15 cellular contexts compared by ENCODE assay signal in genomic region chr17:45300060-45300751, GRCh38. TPM values are rescaled to one million over a fixed set of nuclear protein-coding genes. Genes with fewer than 3 reads are reported as not detected.
A peak's percentile ranks its signal among the peaks of the same experiment; 100 is the strongest.
DNase-seq lines count a peak whose midpoint lies in the region; ATAC-seq, FAIRE-seq and TF ChIP-seq lines count a peak whose summit lies in the region.
"Had no signal": no experiment of that assay in that cellular context is flagged by ENCODE, and none has a peak within 500 bp of the region (broad histone marks: within the 10 kb centered on the region; RNA-seq: fewer than 3 reads in every experiment).

No MANE protein-coding gene starts in this region.

- POLR2A ChIA-PET in MCF 10A (lab: Yijun Ruan, JAX): interaction anchor here (0.5 to 3.6 kb wide), 5 partner anchors 11 to 285 kb away, joined by 3 to 16 read pairs (median 4); partner anchors contain the start of gene MAP3K14

- ATAC-seq in T-helper 17 cell: peak; percentile 27
- no peak for ATAC-seq in HG02571 (IDR thresholded peaks at IDR 0.05; ENCODE audit: unreplicated experiment)
- no peak for ATAC-seq in GM19023 (IDR thresholded peaks at IDR 0.05; ENCODE audit: unreplicated experiment)

- H3K4me1 Mint-ChIP-seq in MCF 10A (ENCODE audit: insufficient read depth, unreplicated experiment) (peaks cover 44% of the 10 kb centered on the region), T-helper 17 cell (peaks cover 64% of the 10 kb centered on the region)

- H3K9me3 ChIP-seq in breast epithelium (no peaks in the 10 kb centered on the region), T-helper 17 cell (ENCODE audit: control insufficient read depth, low read length, poor library complexity, severe bottlenecking) (no peaks in the 10 kb centered on the region), right atrium auricular region (no peaks in the 10 kb centered on the region), transverse colon (no peaks in the 10 kb centered on the region)

- no peak overlapping the region for H3K4me3 ChIP-seq in breast epithelium
- no peak overlapping the region for H3K4me3 ChIP-seq in right atrium auricular region
- H3K4me3 ChIP-seq in transverse colon: no peak overlapping the region

- TF ChIP-seq EP300 in transverse colon (IDR thresholded peaks at IDR 0.05; ENCODE audit: low read depth): no peak

- TF ChIP-seq POLR2A in breast epithelium (IDR thresholded peaks at IDR 0.05) (no peak), transverse colon (IDR thresholded peaks at IDR 0.05) (no peak)

- H3K4me1 ChIP-seq in breast epithelium: peaks cover 0 to 31% of the 10 kb centered on the region in 2 donors
- H3K4me1 ChIP-seq in right atrium auricular region: peaks cover 0 to 81% of the 10 kb centered on the region in 2 donors
- H3K4me1 ChIP-seq in transverse colon: peaks cover 55 to 92% (median 69%) of the 10 kb centered on the region in 4 donors

- H3K27me3 ChIP-seq in breast epithelium (no peaks in the 10 kb centered on the region), right atrium auricular region (no peaks in the 10 kb centered on the region), transverse colon (no peaks in the 10 kb centered on the region)

- WGBS in transverse colon (ENCODE audit: low coverage in 1 of 2), 2 donors: 71 to 81% methylated on average over 4 to 7 of the region's 7 CpGs

- H3K27me3 Mint-ChIP-seq in MCF 10A (ENCODE audit: insufficient read depth, unreplicated experiment) (no peaks in the 10 kb centered on the region), T-helper 17 cell (no peaks in the 10 kb centered on the region)

- CTCF ChIA-PET in MCF 10A (lab: Yijun Ruan, JAX): interaction anchor here (0.8 to 1.3 kb wide), 4 partner anchors 11 to 91 kb away, joined by 4 to 6 read pairs (median 4); no protein-coding TSS in a partner anchor

- in situ Hi-C loops in transverse colon (cut with MboI; ENCODE audit: low pct_ligation_motif_present in 1 of 4, low pct_unique_long_range_greater_than_20kb in 1 of 4, low sequenced_read_pairs in 3 of 4): no loop called here

- H3K4me3 Mint-ChIP-seq in MCF 10A (ENCODE audit: unreplicated experiment) (no peak overlapping the region), T-helper 17 cell (peak overlapping the region; percentile 25)

- H3K9me3 Mint-ChIP-seq in MCF 10A (ENCODE audit: unreplicated experiment): no peaks in the 10 kb centered on the region

- peaks cover 37% of the 10 kb centered on the region for H3K36me3 Mint-ChIP-seq in MCF 10A (ENCODE audit: insufficient read depth, unreplicated experiment)
- H3K36me3 Mint-ChIP-seq in T-helper 17 cell (ENCODE audit: low read depth): peaks cover 5% of the 10 kb centered on the region

- H3K27ac ChIP-seq in breast epithelium (peak overlapping the region; percentile 56 to 73), right atrium auricular region (peak overlapping the region; percentile 66 to 93), transverse colon (peak overlapping the region; percentile 85 to 89 (median 86))

- BruUV-seq in MCF 10A (replicated peaks; lab: Mats Ljungman, UMichigan): no TSS peak

- no peak for FAIRE-seq in urothelium cell line (lab: Jason Lieb, UNC)
- FAIRE-seq: HTR-8/SVneo, RCC 7860 had no signal

- TF ChIP-seq CTCF in breast epithelium (IDR thresholded peaks at IDR 0.05) (no peak), MCF 10A (IDR thresholded peaks at IDR 0.05; ENCODE audit: unreplicated experiment) (no peak), right atrium auricular region (IDR thresholded peaks at IDR 0.05) (no peak), transverse colon (IDR thresholded peaks at IDR 0.05) (no peak)

- DNase-seq in breast epithelium (ENCODE audit: low spot score in 2 of 2) (no peak), MCF 10A (ENCODE audit: unreplicated experiment) (no peak), T-helper 17 cell (no peak), right atrium auricular region (ENCODE audit: low spot score) (no peak), transverse colon (no peak), urothelium cell line (ENCODE audit: low spot score) (no peak)
- DNase-seq: activated CD4-positive, alpha-beta T cell treated with anti-CD3 and anti-CD28 coated beads for 1 hour; AML-193; NCI-H1930 had no signal

- no peak overlapping the region for H3K27ac Mint-ChIP-seq in MCF 10A (ENCODE audit: low read depth, unreplicated experiment)
- H3K27ac Mint-ChIP-seq in T-helper 17 cell: peak overlapping the region; percentile 49

- H3K36me3 ChIP-seq in breast epithelium: no peaks in the 10 kb centered on the region
- H3K36me3 ChIP-seq in right atrium auricular region: no peaks in the 10 kb centered on the region
- no peaks in the 10 kb centered on the region for H3K36me3 ChIP-seq in transverse colon

- intact Hi-C loops in breast epithelium (cut with DNase I; ENCODE audit: low total_unique reads) (no loop called here), MCF 10A (cut with micrococcal nuclease) (no loop called here), transverse colon (cut with DNase I; ENCODE audit: low total_unique reads) (no loop called here)

RNA-seq across cellular contexts. Expression of gene MAP3K14, which starts 16.6 kb away (rescaled TPM):
- total RNA-seq in breast epithelium (10 to 100 TPM in 1 of 3 donors, 1 to 10 TPM in 2; 4.3 to 12.3 (median 6.9) TPM), MCF 10A (2022) (5.3 and 9.2 TPM in 2 replicates), T-helper 17 cell (10 to 100 TPM; 43.8 to 49.1 TPM), right atrium auricular region (10 to 100 TPM in 1 of 2 donors, 1 to 10 TPM in 1; 8.2 to 10.6 TPM), transverse colon (10 to 100 TPM; 13.0 to 33.7 (median 18.7) TPM)

RNA-seq across cellular contexts. Expression of gene SPATA32, which starts 38.3 kb away (rescaled TPM):
- under 1 TPM in 1 of 3 donors, not detected in 2; 0.44 TPM for total RNA-seq in breast epithelium
- not detected in 2 replicates for total RNA-seq in MCF 10A (2022)
- under 1 TPM in 1 of 2 donors, not detected in 1; 0.17 TPM for total RNA-seq in T-helper 17 cell
- not detected for total RNA-seq in right atrium auricular region
- under 1 TPM in 1 of 4 donors, not detected in 3; 0.48 TPM for total RNA-seq in transverse colon
- total RNA-seq: fibroblast of lung, lower leg skin had no signal
